Comparison of ENCODE assay signal across 8 cellular contexts in genomic region chr10:91220194-91220953, GRCh38. TPM values are rescaled to one million over a fixed set of nuclear protein-coding genes. Genes with fewer than 3 reads are reported as not detected.
A peak's percentile ranks its signal among the peaks of the same experiment; 100 is the strongest.
DNase-seq lines count a peak whose midpoint lies in the region; ATAC-seq and TF ChIP-seq lines count a peak whose summit lies in the region.

Gene PCGF5, plus strand, starts transcription at chr10:91220663. Its CDS starts 2,209 bp downstream, at chr10:91222872.

- WGBS in hepatocyte (ENCODE audit: low lambda C conversion rate, missing lambda C conversion rate) = 3% methylated on average over 30 of the region's 66 CpGs

- no peaks in the 10 kb centered on the region for H3K9me2 ChIP-seq in hepatocyte (replicated peaks; ENCODE audit: insufficient read depth)

- H3K4me1 ChIP-seq in hepatocyte (ENCODE audit: insufficient read depth) = peaks cover 16% of the 10 kb centered on the region

- H3K9me3 ChIP-seq in hepatocyte (ENCODE audit: low read depth) = no peaks in the 10 kb centered on the region

- peaks cover 35% of the 10 kb centered on the region for H3K79me2 ChIP-seq in hepatocyte

- peak within 1 kb of the TSS; percentile 91 for H2AFZ ChIP-seq in hepatocyte

- ATAC-seq in HG02870 (IDR thresholded peaks at IDR 0.05; ENCODE audit: unreplicated experiment) = peak; percentile 93

- DNase-seq in NCI-H1417 (lab: John Stamatoyannopoulos, UW) = peak; percentile 84 to 87 (median 85)
- no peak for DNase-seq in NCI-H1417 treated with DMSO at 0.1 percent for 48 hours (lab: John Stamatoyannopoulos, UW)
- DNase-seq in NCI-H146 treated with DMSO at 0.1 percent for 48 hours (lab: John Stamatoyannopoulos, UW; ENCODE audit: unreplicated experiment) = peak; percentile 88
- peak; percentile 83 for DNase-seq in T1000 (lab: John Stamatoyannopoulos, UW)
- DNase-seq in astrocyte of the hippocampus (ENCODE audit: low read depth, low spot score) = peak; percentile 96
- peak; percentile 96 for DNase-seq in hepatocyte (ENCODE audit: low spot score)
- DNase-seq in retinal pigment epithelial cell (ENCODE audit: low read depth) = peak; percentile 60

- peak within 1 kb of the TSS; percentile 94 for H3K4me2 ChIP-seq in hepatocyte

- peaks cover 9% of the 10 kb centered on the region for H4K20me1 ChIP-seq in hepatocyte (ENCODE audit: insufficient read depth, poor library complexity, severe bottlenecking)

- H3K4me3 ChIP-seq in hepatocyte = peak within 1 kb of the TSS; percentile 97
- H3K4me3 ChIP-seq in retinal pigment epithelial cell (ENCODE audit: low read length) = peak within 1 kb of the TSS; percentile 77

- H3K27me3 ChIP-seq in hepatocyte = no peaks in the 10 kb centered on the region

- peak within 1 kb of the TSS; percentile 97 for H3K27ac ChIP-seq in hepatocyte

- TF ChIP-seq CTCF in hepatocyte (IDR thresholded peaks at IDR 0.05; ENCODE audit: poor library complexity) = no peak
- no peak for TF ChIP-seq CTCF in retinal pigment epithelial cell (conservative IDR thresholded peaks at IDR 0.05; ENCODE audit: low read depth, low read length)

- H3K36me3 ChIP-seq in hepatocyte (replicated peaks; ENCODE audit: insufficient read depth, low read depth) = no peaks in the 10 kb centered on the region

RNA-seq across cellular contexts. Expression of gene PCGF5, which starts in this region (rescaled TPM):
- 31.7 and 38.7 TPM in 2 replicates for total RNA-seq in hepatocyte
- 30.0 and 32.1 TPM in 2 replicates for polyA plus RNA-seq in hepatocyte
